Comparison of ENCODE assay signal across 10 cellular contexts in the genomic region with DNA sequence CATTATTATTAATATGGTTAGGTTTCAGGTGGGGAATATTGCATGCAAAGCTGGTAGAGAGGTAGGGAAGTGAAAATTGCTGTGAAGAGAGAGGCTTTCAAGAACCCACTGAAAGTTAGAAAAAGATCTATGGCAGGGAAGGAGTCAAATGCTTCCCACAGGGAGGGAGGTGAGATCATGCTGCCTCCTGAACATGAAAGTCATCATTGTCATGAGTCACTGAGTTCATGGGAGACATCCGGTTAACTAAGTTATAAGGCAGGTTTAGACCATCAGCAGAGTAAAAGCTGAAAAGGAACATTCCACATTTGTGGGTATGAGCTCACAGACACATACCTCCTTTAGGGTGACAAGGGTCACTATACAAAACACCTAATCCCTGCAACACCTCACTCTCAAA. TPM values are rescaled to one million over a fixed set of nuclear protein-coding genes. Genes with fewer than 3 reads are reported as not detected.
DNase-seq lines count a peak whose midpoint lies in the region; ATAC-seq and TF ChIP-seq lines count a peak whose summit lies in the region.
"Had no signal": no experiment of that assay in that cellular context is flagged by ENCODE, and none has a peak within 500 bp of the region (broad histone marks: within the 10 kb centered on the region; RNA-seq: fewer than 3 reads in every experiment).

No MANE protein-coding gene starts in this region.

- ATAC-seq in left ventricle myocardium superior (peak; percentile 42), HG03280 (IDR thresholded peaks at IDR 0.05; ENCODE audit: unreplicated experiment) (no peak), GM19455 (IDR thresholded peaks at IDR 0.05; ENCODE audit: unreplicated experiment) (no peak), HG02884 (IDR thresholded peaks at IDR 0.05; ENCODE audit: unreplicated experiment) (no peak)

- intact Hi-C loops in left ventricle myocardium superior (cut with micrococcal nuclease), result no loop called here
- intact Hi-C loops in cardiac septum (cut with DNase I), result loop anchor here (2.0 kb wide), 1 partner anchor 54 kb away; no protein-coding TSS in a partner anchor

- TF ChIP-seq CTCF in foreskin fibroblast (IDR thresholded peaks at IDR 0.05; ENCODE audit: low read depth, low read length), result no peak

- DNase-seq in left ventricle myocardium superior (no peak), cardiac septum (ENCODE audit: low spot score) (no peak), RPMI7951 (ENCODE audit: low read depth) (peak; percentile 84), foreskin fibroblast (peak; percentile 89 to 91), medulla oblongata (ENCODE audit: extremely low spot score) (no peak)
- DNase-seq: C1 segment of cervical spinal cord had no signal

- H3K4me3 ChIP-seq in foreskin fibroblast (ENCODE audit: low read depth in 1 of 2, low read length in 2 of 2), result no peak overlapping the region
- H3K4me3 ChIP-seq: tibial nerve had no signal

RNA-seq across cellular contexts. Expression of a gene that starts 16.2 kb away (rescaled TPM):
- total RNA-seq in left ventricle myocardium superior, result 142 TPM
- total RNA-seq in cardiac septum, result 75.1 TPM
- 18.5 and 23.2 TPM in 2 replicates for total RNA-seq in RPMI7951 (2014; rRNA removed; shearing (Covaris generic))

Comparison
In these comparisons a context has a peak if more than half of its experiments do, and no peak if none do; other contexts are left out.
1. DNase-seq: peak in RPMI7951 (single experiment) and foreskin fibroblast (2 of 2); none in left ventricle myocardium superior (single experiment), cardiac septum (single experiment) and medulla oblongata (single experiment).